Comparison of ENCODE assay signal across 8 cellular contexts in genomic region chr2:232502901-232503791, GRCh38. TPM values are rescaled to one million over a fixed set of nuclear protein-coding genes. Genes with fewer than 3 reads are reported as not detected.
DNase-seq lines count a peak whose midpoint lies in the region; TF ChIP-seq lines count a peak whose summit lies in the region.

No MANE protein-coding gene starts in this region.

- H4K20me1 ChIP-seq in hepatocyte (ENCODE audit: insufficient read depth, poor library complexity, severe bottlenecking) = no peaks in the 10 kb centered on the region

- intact Hi-C loops in adrenal gland (cut with DNase I) (no loop called here), posterior vena cava (cut with DNase I) (no loop called here)

- H3K4me3 ChIP-seq in adrenal gland = peak overlapping the region in 1 of 4 donors; percentile 52
- H3K4me3 ChIP-seq in hepatocyte = peak overlapping the region; percentile 42
- H3K4me3 ChIP-seq in skeletal muscle cell (ENCODE audit: low read depth, low read length) = peak overlapping the region; percentile 13

- H3K9me3 ChIP-seq in adrenal gland (replicated peaks in 1 of 3) (no peaks in the 10 kb centered on the region), hepatocyte (ENCODE audit: low read depth) (no peaks in the 10 kb centered on the region)

- WGBS in adrenal gland, 4 donors = 15 to 47% (median 18%) methylated on average over 24 to 74 of the region's 76 CpGs
- 2% methylated on average over 15 of the region's 76 CpGs for WGBS in hepatocyte (ENCODE audit: low lambda C conversion rate, missing lambda C conversion rate)

- TF ChIP-seq CTCF in adrenal gland (IDR thresholded peaks at IDR 0.05) (no peak), hepatocyte (IDR thresholded peaks at IDR 0.05; ENCODE audit: poor library complexity) (no peak)

- H3K79me2 ChIP-seq in hepatocyte = no peaks in the 10 kb centered on the region

- H3K27ac ChIP-seq in adrenal gland = peak overlapping the region in 2 of 5 donors; percentile 44 to 89
- H3K27ac ChIP-seq in hepatocyte = no peak overlapping the region

- no peaks in the 10 kb centered on the region for H3K9me2 ChIP-seq in hepatocyte (replicated peaks; ENCODE audit: insufficient read depth)

- H3K36me3 ChIP-seq in adrenal gland (replicated peaks in 1 of 2) (no peaks in the 10 kb centered on the region), hepatocyte (replicated peaks; ENCODE audit: insufficient read depth, low read depth) (no peaks in the 10 kb centered on the region)

- H3K4me1 ChIP-seq in adrenal gland (replicated peaks in 1 of 2) (peaks cover 16 to 27% of the 10 kb centered on the region in 2 donors), hepatocyte (ENCODE audit: insufficient read depth) (peaks cover 18% of the 10 kb centered on the region)

- H3K27me3 ChIP-seq in adrenal gland (no peaks in the 10 kb centered on the region), hepatocyte (peaks cover 55% of the 10 kb centered on the region)

- H2AFZ ChIP-seq in hepatocyte = peak overlapping the region; percentile 60

- peak; percentile 62 for DNase-seq in AG20443 (ENCODE audit: low spot score)
- peak; percentile 15 for DNase-seq in NCI-H774 (lab: John Stamatoyannopoulos, UW)
- DNase-seq in adrenal gland = peak; percentile 44 to 84 (median 68)
- DNase-seq in hepatocyte (ENCODE audit: low spot score) = peak; percentile 79
- DNase-seq in skeletal muscle cell (ENCODE audit: low read depth) = no peak
- DNase-seq in GM03348 (ENCODE audit: low spot score) = no peak
- no peak for DNase-seq in posterior vena cava (ENCODE audit: low spot score)
- DNase-seq in NK-92 treated with Interleukin-12 subunit alpha and Interleukin-12 subunit beta, amount 100 ng/mL, for 24 hours (lab: John Stamatoyannopoulos, UW) = no peak

- no peak for TF ChIP-seq POLR2A in adrenal gland (IDR thresholded peaks at IDR 0.05)

- H3K4me2 ChIP-seq in hepatocyte = peak overlapping the region; percentile 97

RNA-seq across cellular contexts. Expression of gene ECEL1, which starts 15.5 kb away (rescaled TPM):
- 10 to 100 TPM in 3 of 8 donors, 1 to 10 TPM in 5; 3.9 to 31.7 (median 6.6) TPM for total RNA-seq in adrenal gland
- polyA plus RNA-seq in adrenal gland = 10 to 100 TPM in 1 of 3 donors, 1 to 10 TPM in 2; 4.5 to 20.7 (median 9.6) TPM
- 1.0 and 1.1 TPM in 2 replicates for total RNA-seq in hepatocyte
- 1.2 and 1.4 TPM in 2 replicates for polyA plus RNA-seq in hepatocyte
- 1 to 10 TPM in 1 of 2 donors, under 1 TPM in 1; 0.52 to 2.8 TPM for total RNA-seq in posterior vena cava

RNA-seq across cellular contexts. Expression of gene PRSS56, which starts 17.0 kb away (rescaled TPM):
- total RNA-seq in adrenal gland (under 1 TPM in 1 of 8 donors, not detected in 7; 0.28 TPM), hepatocyte (not detected in 2 replicates), posterior vena cava (not detected)
- polyA plus RNA-seq in adrenal gland (under 1 TPM in 1 of 3 donors, not detected in 2; 0.07 TPM), hepatocyte (not detected in 2 replicates)

RNA-seq across cellular contexts. Expression of gene CHRND, which starts 22.8 kb away (rescaled TPM):
- under 1 TPM in 4 of 8 donors, not detected in 4; 0.11 to 0.39 (median 0.17) TPM for total RNA-seq in adrenal gland
- polyA plus RNA-seq in adrenal gland = under 1 TPM in 1 of 3 donors, not detected in 2; 0.07 TPM
- total RNA-seq in hepatocyte = not detected in 2 replicates
- not detected in 2 replicates for polyA plus RNA-seq in hepatocyte
- total RNA-seq in posterior vena cava = not detected

RNA-seq across cellular contexts. Expression of gene CHRNG, which starts 36.3 kb away (rescaled TPM):
- total RNA-seq in adrenal gland (not detected), hepatocyte (not detected in 2 replicates), posterior vena cava (not detected)
- polyA plus RNA-seq in adrenal gland (under 1 TPM in 1 of 3 donors, not detected in 2; 0.08 TPM), hepatocyte (not detected in 2 replicates)

RNA-seq across cellular contexts. Expression of gene ALPI, which starts 47.2 kb away (rescaled TPM):
- total RNA-seq in adrenal gland (not detected), hepatocyte (3.9 and 4.1 TPM in 2 replicates), posterior vena cava (not detected)
- polyA plus RNA-seq in adrenal gland (not detected), hepatocyte (2.7 and 3.5 TPM in 2 replicates)

Comparison
In these comparisons a context has a peak if more than half of its experiments do, and no peak if none do; other contexts are left out.
1. DNase-seq: peak in AG20443 (single experiment), NCI-H774 (single experiment), adrenal gland (7 of 7) and hepatocyte (single experiment); none in skeletal muscle cell (single experiment), GM03348 (single experiment), posterior vena cava (single experiment) and NK-92 treated with Interleukin-12 subunit alpha and Interleukin-12 subunit beta, amount 100 ng/mL, for 24 hours (single experiment).